ENCODE assay signal across 9 cellular contexts in the genomic region with DNA sequence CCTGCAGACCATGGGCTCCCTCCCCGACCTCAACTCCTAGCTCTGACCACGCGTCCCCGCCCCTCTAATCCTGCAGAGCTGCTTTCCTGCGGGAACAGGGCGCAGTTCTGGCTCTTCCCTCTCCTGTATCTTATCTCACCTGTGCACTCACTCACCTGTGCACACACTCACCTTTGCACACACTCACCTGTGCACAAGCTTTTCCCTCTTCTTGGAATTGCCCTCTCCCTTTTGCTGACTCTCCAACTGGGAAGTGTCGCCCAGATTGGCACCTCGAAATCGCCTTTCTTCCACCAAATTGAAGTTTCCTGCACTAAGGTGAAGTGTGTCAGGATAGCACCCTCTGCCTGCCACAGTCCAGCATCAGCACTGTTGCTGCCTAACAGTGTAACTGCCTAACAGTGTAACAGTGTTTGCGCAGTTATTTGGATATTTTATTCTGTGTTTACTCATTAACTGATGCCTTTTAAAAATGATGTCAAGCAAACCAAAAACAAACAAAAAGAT. TPM values are rescaled to one million over a fixed set of nuclear protein-coding genes. Genes with fewer than 3 reads are reported as not detected.
DNase-seq lines count a peak whose midpoint lies in the region; ATAC-seq and TF ChIP-seq lines count a peak whose summit lies in the region.
"Had no signal": no experiment of that assay in that cellular context is flagged by ENCODE, and none has a peak within 500 bp of the region (broad histone marks: within the 10 kb centered on the region; RNA-seq: fewer than 3 reads in every experiment).

No MANE protein-coding gene starts in this region.

- CTCF ChIA-PET in activated CD4-positive, alpha-beta T cell treated with anti-CD3 and anti-CD28 coated beads for 36 hours (lab: Charles Lee), result interaction anchor here (0.6 to 6.9 kb wide), 12 partner anchors 12 to 179 kb away, joined by 3 to 59 read pairs (median 4); a partner anchor contains a TSS

- H3K36me3 Mint-ChIP-seq in activated CD4-positive, alpha-beta T cell treated with anti-CD3 and anti-CD28 coated beads for 36 hours (ENCODE audit: low read depth), result peaks cover 14% of the 10 kb centered on the region
- peaks cover 6% of the 10 kb centered on the region for H3K36me3 Mint-ChIP-seq in natural killer cell treated with Interleukin-12 subunit alpha and Interleukin-12 subunit beta and Interleukin-15 and Interleukin-18, amount 100 ng/mL, for 72 hours

- intact Hi-C loops in activated CD4-positive, alpha-beta T cell treated with anti-CD3 and anti-CD28 coated beads for 36 hours (cut with DNase I, micrococcal nuclease), result no loop called here

- peaks cover 12% of the 10 kb centered on the region for H3K4me1 Mint-ChIP-seq in activated CD4-positive, alpha-beta T cell treated with anti-CD3 and anti-CD28 coated beads for 36 hours
- H3K4me1 Mint-ChIP-seq in natural killer cell treated with Interleukin-12 subunit alpha and Interleukin-12 subunit beta and Interleukin-15 and Interleukin-18, amount 100 ng/mL, for 72 hours (ENCODE audit: low read depth in 2 of 2), result peaks cover 12 to 18% of the 10 kb centered on the region in 2 donors

- H3K27me3 Mint-ChIP-seq in activated CD4-positive, alpha-beta T cell treated with anti-CD3 and anti-CD28 coated beads for 36 hours, result peaks cover 7% of the 10 kb centered on the region
- H3K27me3 Mint-ChIP-seq in natural killer cell treated with Interleukin-12 subunit alpha and Interleukin-12 subunit beta and Interleukin-15 and Interleukin-18, amount 100 ng/mL, for 72 hours, result no peaks in the 10 kb centered on the region

- H3K27ac Mint-ChIP-seq in activated CD4-positive, alpha-beta T cell treated with anti-CD3 and anti-CD28 coated beads for 36 hours, result peak overlapping the region; percentile 98
- H3K27ac Mint-ChIP-seq in natural killer cell treated with Interleukin-12 subunit alpha and Interleukin-12 subunit beta and Interleukin-15 and Interleukin-18, amount 100 ng/mL, for 72 hours, result peak overlapping the region; percentile 81 to 93

- DNase-seq in A172 (ENCODE audit: low spot score), result peak; percentile 61
- peak; percentile 77 for DNase-seq in NCI-H146 (lab: John Stamatoyannopoulos, UW)
- DNase-seq in activated CD4-positive, alpha-beta T cell treated with anti-CD3 and anti-CD28 coated beads for 36 hours, result peak; percentile 63
- DNase-seq in natural killer cell treated with Interleukin-12 subunit alpha and Interleukin-12 subunit beta and Interleukin-15 and Interleukin-18, amount 100 ng/mL, for 72 hours (ENCODE audit: low spot score), result no peak
- DNase-seq in omental fat pad (ENCODE audit: low spot score), result no peak

- no peaks in the 10 kb centered on the region for H3K9me3 Mint-ChIP-seq in activated CD4-positive, alpha-beta T cell treated with anti-CD3 and anti-CD28 coated beads for 36 hours (ENCODE audit: low read depth)
- H3K9me3 Mint-ChIP-seq in natural killer cell treated with Interleukin-12 subunit alpha and Interleukin-12 subunit beta and Interleukin-15 and Interleukin-18, amount 100 ng/mL, for 72 hours, result no peaks in the 10 kb centered on the region

- POLR2A ChIA-PET in activated CD4-positive, alpha-beta T cell treated with anti-CD3 and anti-CD28 coated beads for 36 hours (lab: Charles Lee), result interaction anchor here (0.6 kb wide), 1 partner anchor 14 kb away, joined by 3 read pairs; no protein-coding TSS in a partner anchor

- TF ChIP-seq CTCF in GM12872 (IDR thresholded peaks at IDR 0.05; ENCODE audit: insufficient read depth, low read depth, low read length) (peak; percentile 51), omental fat pad (IDR thresholded peaks at IDR 0.05) (no peak)

- peak overlapping the region; percentile 93 for H3K4me3 Mint-ChIP-seq in activated CD4-positive, alpha-beta T cell treated with anti-CD3 and anti-CD28 coated beads for 36 hours
- peak overlapping the region; percentile 97 for H3K4me3 Mint-ChIP-seq in natural killer cell treated with Interleukin-12 subunit alpha and Interleukin-12 subunit beta and Interleukin-15 and Interleukin-18, amount 100 ng/mL, for 72 hours

- peak; percentile 35 for ATAC-seq in HG02759 (IDR thresholded peaks at IDR 0.05; ENCODE audit: unreplicated experiment)
- ATAC-seq in activated CD4-positive, alpha-beta T cell treated with anti-CD3 and anti-CD28 coated beads for 36 hours, result peak; percentile 65
- peak; percentile 74 for ATAC-seq in esophagus mucosa
- ATAC-seq in natural killer cell treated with Interleukin-12 subunit alpha and Interleukin-12 subunit beta and Interleukin-15 and Interleukin-18, amount 100 ng/mL, for 72 hours, result no peak
- ATAC-seq in omental fat pad (ENCODE audit: low FRiP score), result no peak

RNA-seq across cellular contexts. Expression of a gene that starts 0.6 kb away (rescaled TPM):
- total RNA-seq in A172 (2014; rRNA removed; shearing (Covaris generic)), result 11.4 and 12.7 TPM in 2 replicates
- 1 to 10 TPM; 6.2 to 8.7 TPM for total RNA-seq in activated CD4-positive, alpha-beta T cell treated with anti-CD3 and anti-CD28 coated beads for 36 hours
- total RNA-seq in esophagus mucosa (2.6 TPM), omental fat pad (10 to 100 TPM in 1 of 4 donors, 1 to 10 TPM in 3; 2.9 to 31.1 (median 5.9) TPM)
- total RNA-seq in natural killer cell treated with Interleukin-12 subunit alpha and Interleukin-12 subunit beta and Interleukin-15 and Interleukin-18, amount 100 ng/mL, for 72 hours, result 1 to 10 TPM; 5.7 to 6.4 TPM
- total RNA-seq: LHCN-M2 had no signal

RNA-seq across cellular contexts. Expression of a gene that starts 11.3 kb away (rescaled TPM):
- 2.8 and 3.5 TPM in 2 replicates for total RNA-seq in A172 (2014; rRNA removed; shearing (Covaris generic))
- total RNA-seq in activated CD4-positive, alpha-beta T cell treated with anti-CD3 and anti-CD28 coated beads for 36 hours, result 10 to 100 TPM in 1 of 2 experiments, 1 to 10 TPM in 1; 8.1 to 10.2 TPM
- total RNA-seq in esophagus mucosa (1.6 TPM), omental fat pad (10 to 100 TPM in 1 of 4 donors, 1 to 10 TPM in 2, under 1 TPM in 1; 0.56 to 25.1 (median 3.9) TPM)
- total RNA-seq in natural killer cell treated with Interleukin-12 subunit alpha and Interleukin-12 subunit beta and Interleukin-15 and Interleukin-18, amount 100 ng/mL, for 72 hours, result 1 to 10 TPM; 2.2 to 6.8 TPM

RNA-seq across cellular contexts. Expression of a gene that starts 50.9 kb away (rescaled TPM):
- total RNA-seq in A172 (2014; rRNA removed; shearing (Covaris generic)), result 11.4 and 12.3 TPM in 2 replicates
- total RNA-seq in activated CD4-positive, alpha-beta T cell treated with anti-CD3 and anti-CD28 coated beads for 36 hours, result 10 to 100 TPM; 38.6 to 42.7 TPM
- total RNA-seq in esophagus mucosa (5.5 TPM), omental fat pad (10 to 100 TPM; 12.6 to 39.9 (median 16.3) TPM)
- 10 to 100 TPM; 17.2 to 66.1 TPM for total RNA-seq in natural killer cell treated with Interleukin-12 subunit alpha and Interleukin-12 subunit beta and Interleukin-15 and Interleukin-18, amount 100 ng/mL, for 72 hours

Comparison
In these comparisons a context has a peak if more than half of its experiments do, and no peak if none do; other contexts are left out.
1. DNase-seq: peak in A172 (single experiment), NCI-H146 (single experiment) and activated CD4-positive, alpha-beta T cell treated with anti-CD3 and anti-CD28 coated beads for 36 hours (single experiment); none in natural killer cell treated with Interleukin-12 subunit alpha and Interleukin-12 subunit beta and Interleukin-15 and Interleukin-18, amount 100 ng/mL, for 72 hours (single experiment) and omental fat pad (single experiment).
2. ATAC-seq: peak in HG02759 (single experiment), activated CD4-positive, alpha-beta T cell treated with anti-CD3 and anti-CD28 coated beads for 36 hours (single experiment) and esophagus mucosa (single experiment); none in natural killer cell treated with Interleukin-12 subunit alpha and Interleukin-12 subunit beta and Interleukin-15 and Interleukin-18, amount 100 ng/mL, for 72 hours (0 of 2) and omental fat pad (single experiment).